Comparison of ENCODE assay signal across 8 cellular contexts in the genomic region with DNA sequence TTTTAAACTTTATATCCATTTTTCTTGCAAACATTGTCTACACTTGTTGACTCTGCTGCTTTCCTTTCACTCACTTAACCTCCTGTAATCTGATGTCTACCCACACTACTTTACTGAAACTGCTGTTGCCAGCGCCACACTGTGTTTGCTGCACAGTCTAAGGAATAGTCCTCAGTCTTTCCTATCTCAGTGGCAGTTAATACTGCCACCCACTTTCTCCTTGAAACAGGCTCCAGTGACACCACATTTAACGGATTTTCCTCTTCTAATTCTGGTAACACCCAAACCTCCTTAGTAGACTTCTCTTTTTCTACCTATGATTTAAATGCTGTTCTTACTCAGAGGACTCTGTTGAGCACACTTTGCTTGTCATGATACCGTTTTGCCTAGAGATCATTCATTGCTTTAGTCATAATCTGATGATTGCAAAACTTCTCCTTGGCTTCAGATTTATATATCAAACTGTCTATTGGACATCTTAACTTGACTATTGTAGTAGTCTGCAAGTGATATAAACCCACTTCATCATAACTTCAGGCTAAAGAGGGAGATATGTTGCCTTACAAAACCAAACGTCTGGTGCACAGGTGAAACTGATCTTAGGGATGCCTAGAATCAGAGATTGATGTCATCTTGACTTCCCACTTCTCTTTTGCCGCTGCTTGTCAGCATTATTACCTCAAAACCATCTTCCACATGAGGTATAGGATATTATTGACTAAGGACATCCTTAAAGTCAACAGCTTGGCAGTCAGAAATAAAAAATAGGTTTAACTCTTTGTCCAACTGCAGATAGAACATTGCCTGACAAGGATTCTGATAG.
DNase-seq lines count a peak whose midpoint lies in the region; ATAC-seq and TF ChIP-seq lines count a peak whose summit lies in the region.

No MANE protein-coding gene starts in this region.

- no peak for DNase-seq in GM13976 (ENCODE audit: low spot score)
- DNase-seq in SIG-M5 (lab: John Stamatoyannopoulos, UW), result peak; percentile 48
- no peak for DNase-seq in left colon
- DNase-seq in PC-3, result no peak
- no peak for DNase-seq in ascending aorta (ENCODE audit: low spot score in 2 of 2)
- no peak for DNase-seq in H7
- no peak for DNase-seq in GM23248

- CTCF ChIA-PET in PC-3 (lab: Charles Lee), result no interaction called here

- H3K4me2 ChIP-seq in PC-3 (ENCODE audit: low read length), result no peak overlapping the region
- no peak overlapping the region for H3K4me2 ChIP-seq in GM23248 (ENCODE audit: unreplicated experiment)

- 76 to 79% methylated on average over 5 of the region's 5 CpGs for WGBS in GM23248 (ENCODE audit: low coverage in 1 of 2, low lambda C conversion rate in 2 of 2, missing lambda C conversion rate in 2 of 2), 2 experiments

- peak; percentile 41 for ATAC-seq in HG02623 (IDR thresholded peaks at IDR 0.05; ENCODE audit: unreplicated experiment)
- peak; percentile 31 for ATAC-seq in left colon
- ATAC-seq in PC-3, result no peak

- intact Hi-C loops in left colon (cut with DNase I, micrococcal nuclease) (no loop called here), PC-3 (cut with micrococcal nuclease) (no loop called here), ascending aorta (cut with DNase I) (no loop called here)

- H3K27ac ChIP-seq in PC-3 (ENCODE audit: low read length) (no peak overlapping the region), ascending aorta (no peak overlapping the region), GM23248 (no peak overlapping the region)

- H3K9me2 ChIP-seq in PC-3 (replicated peaks; ENCODE audit: low read length) (no peaks in the 10 kb centered on the region), GM23248 (ENCODE audit: insufficient read depth) (no peaks in the 10 kb centered on the region)

- H2AFZ ChIP-seq in PC-3 (ENCODE audit: low read length), result no peak overlapping the region
- no peak overlapping the region for H2AFZ ChIP-seq in GM23248

- H3K9me3 ChIP-seq in PC-3 (ENCODE audit: low read length) (no peaks in the 10 kb centered on the region), ascending aorta (no peaks in the 10 kb centered on the region), GM23248 (ENCODE audit: low read depth) (no peaks in the 10 kb centered on the region)

- no peaks in the 10 kb centered on the region for H3K36me3 ChIP-seq in PC-3 (ENCODE audit: low read depth, low read length)
- H3K36me3 ChIP-seq in ascending aorta, result peaks cover 0 to 17% of the 10 kb centered on the region in 2 donors
- H3K36me3 ChIP-seq in H7 (replicated peaks; ENCODE audit: control insufficient read depth, insufficient read depth, low read length), result no peaks in the 10 kb centered on the region
- no peaks in the 10 kb centered on the region for H3K36me3 ChIP-seq in GM23248 (ENCODE audit: low read depth)

- BruUV-seq in PC-3 (replicated peaks; lab: Mats Ljungman, UMichigan), result no TSS peak

- no peaks in the 10 kb centered on the region for H3K4me1 ChIP-seq in PC-3 (ENCODE audit: insufficient read depth, low read length)
- no peaks in the 10 kb centered on the region for H3K4me1 ChIP-seq in ascending aorta
- H3K4me1 ChIP-seq in GM23248 (ENCODE audit: insufficient read depth), result peaks cover 12% of the 10 kb centered on the region

- H3K27me3 ChIP-seq in PC-3 (ENCODE audit: low read length) (no peaks in the 10 kb centered on the region), ascending aorta (no peaks in the 10 kb centered on the region), H7 (ENCODE audit: control insufficient read depth, insufficient read depth, low read length) (no peaks in the 10 kb centered on the region), GM23248 (replicated peaks; ENCODE audit: insufficient read depth) (no peaks in the 10 kb centered on the region)

- H3K79me2 ChIP-seq in PC-3 (ENCODE audit: low read length) (no peaks in the 10 kb centered on the region), GM23248 (ENCODE audit: insufficient read depth) (peaks cover 3% of the 10 kb centered on the region; the same call in 1 of the 2 replicates)

- H3F3A ChIP-seq in PC-3 (ENCODE audit: low read length, unreplicated experiment), result no peaks in the 10 kb centered on the region
- no peaks in the 10 kb centered on the region for H3F3A ChIP-seq in GM23248 (ENCODE audit: insufficient read depth)

- POLR2A ChIA-PET in PC-3 (lab: Charles Lee; ENCODE audit: unreplicated experiment), result no interaction called here

- in situ Hi-C loops in GM13976 (cut with MboI; ENCODE audit: low sequenced_read_pairs, unreplicated experiment) (no loop called here), GM23248 (cut with MboI) (no loop called here)

- no peak overlapping the region for H3K4me3 ChIP-seq in PC-3 (ENCODE audit: low read length)
- H3K4me3 ChIP-seq in ascending aorta, result no peak overlapping the region
- no peak overlapping the region for H3K4me3 ChIP-seq in H7 (ENCODE audit: insufficient read depth, low read depth, low read length)
- H3K4me3 ChIP-seq in GM23248, result no peak overlapping the region

- H3K9ac ChIP-seq in PC-3 (ENCODE audit: low read length) (no peak overlapping the region), GM23248 (no peak overlapping the region)

- TF ChIP-seq CTCF in GM13976 (IDR thresholded peaks at IDR 0.05; ENCODE audit: borderline replicate concordance, control extremely low read depth, extremely low read depth, insufficient read depth, missing control alignments), result peak; percentile 26
- TF ChIP-seq CTCF in PC-3 (conservative IDR thresholded peaks at IDR 0.05; ENCODE audit: low read depth, low read length), result no peak
- no peak for TF ChIP-seq CTCF in ascending aorta (IDR thresholded peaks at IDR 0.05)

- H4K20me1 ChIP-seq in PC-3 (ENCODE audit: low read length) (no peaks in the 10 kb centered on the region), GM23248 (ENCODE audit: insufficient read depth) (no peaks in the 10 kb centered on the region)
